15 cellular contexts compared by ENCODE assay signal in the genomic region with DNA sequence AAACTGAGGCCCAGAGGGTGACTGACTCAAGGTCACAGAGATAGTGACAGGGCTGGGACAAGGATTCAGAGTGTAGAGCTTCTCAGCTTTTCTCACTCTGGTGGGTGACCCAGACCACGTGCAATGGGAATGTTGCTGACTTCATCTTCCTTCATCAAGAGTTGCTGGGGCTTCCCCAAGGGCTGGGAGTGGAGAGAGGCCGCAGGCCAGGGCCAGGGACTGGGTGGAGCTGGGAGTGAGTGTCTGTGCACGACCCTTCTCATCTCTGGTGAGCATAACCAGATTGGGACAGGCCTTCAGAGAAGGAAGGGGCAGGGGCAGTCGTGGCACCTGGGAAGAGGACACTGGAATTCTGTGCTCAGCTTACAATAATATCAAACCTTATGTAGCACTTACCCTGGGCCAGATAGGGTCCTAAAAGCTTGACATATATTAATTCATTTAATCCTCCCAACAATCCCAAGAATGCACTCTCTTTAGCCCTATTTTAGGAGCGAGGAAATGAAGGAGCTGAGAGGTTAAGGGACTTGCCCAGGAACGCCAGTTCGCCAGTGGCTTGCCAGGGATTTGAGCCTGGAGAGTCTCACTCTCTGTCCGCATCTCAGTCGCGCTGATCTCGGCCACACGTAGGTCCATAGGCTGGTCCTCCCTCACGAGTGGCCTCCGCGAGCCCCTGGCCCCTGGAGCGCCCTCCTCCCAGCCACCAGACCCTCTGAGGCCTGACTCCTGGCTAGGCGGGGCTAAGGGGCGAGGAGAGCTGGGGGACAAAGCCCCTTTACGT. TPM values are rescaled to one million over a fixed set of nuclear protein-coding genes. Genes with fewer than 3 reads are reported as not detected.
DNase-seq lines count a peak whose midpoint lies in the region; ATAC-seq, FAIRE-seq and TF ChIP-seq lines count a peak whose summit lies in the region.
"Had no signal": no experiment of that assay in that cellular context is flagged by ENCODE, and none has a peak within 500 bp of the region (broad histone marks: within the 10 kb centered on the region; RNA-seq: fewer than 3 reads in every experiment).

No MANE protein-coding gene starts in this region.

- H3K27me3 ChIP-seq in astrocyte (ENCODE audit: insufficient read depth, low read length) (no peaks in the 10 kb centered on the region), iPS DF 6.9 (ENCODE audit: control insufficient read depth, insufficient read depth, low read length) (0 out of 2 replicates have a peak, but pooled peaks cover 1% of the 10 kb centered on the region), osteoblast (ENCODE audit: insufficient read depth, low read length) (peaks cover 4% of the 10 kb centered on the region)

- no peak overlapping the region for H3K27ac Mint-ChIP-seq in astrocyte (ENCODE audit: unreplicated experiment)
- H3K27ac Mint-ChIP-seq in stimulated activated naive B cell treated with anti-CD40 and anti-IgM and Interleukin-4, amounts not matched to agents 10 μg/mL and 1 μg/mL and 100 μg/mL, for 72 hours: no peak overlapping the region
- H3K27ac Mint-ChIP-seq: CD14-positive monocyte had no signal

- H3K27ac ChIP-seq in astrocyte (ENCODE audit: low read depth, low read length) (no peak overlapping the region), iPS DF 6.9 (ENCODE audit: low read length) (no peak overlapping the region), osteoblast (ENCODE audit: low read depth, low read length) (no peak overlapping the region)

- H3K27me3 Mint-ChIP-seq in astrocyte (ENCODE audit: low read depth, unreplicated experiment): peaks cover 3% of the 10 kb centered on the region
- H3K27me3 Mint-ChIP-seq in stimulated activated naive B cell treated with anti-CD40 and anti-IgM and Interleukin-4, amounts not matched to agents 10 μg/mL and 1 μg/mL and 100 μg/mL, for 72 hours: peaks cover 33 to 53% of the 10 kb centered on the region in 2 donors

- H3K9me3 ChIP-seq in ES-I3 (ENCODE audit: control insufficient read depth, insufficient read depth, low read length): no peaks in the 10 kb centered on the region
- H3K9me3 ChIP-seq in astrocyte (ENCODE audit: insufficient read depth, low read depth, low read length): no peaks in the 10 kb centered on the region
- no peaks in the 10 kb centered on the region for H3K9me3 ChIP-seq in iPS DF 6.9 (ENCODE audit: control insufficient read depth, insufficient read depth, low read length)
- H3K9me3 ChIP-seq in osteoblast (ENCODE audit: low read depth, low read length): no peaks in the 10 kb centered on the region

- H3K9ac ChIP-seq in ES-I3 (ENCODE audit: low read depth, low read length) (peak overlapping the region; percentile 56; the same call in 1 of the 2 replicates), astrocyte (ENCODE audit: low read length) (peak overlapping the region; percentile 42)

- TF ChIP-seq CTCF in astrocyte (IDR thresholded peaks at IDR 0.05; ENCODE audit: insufficient read depth, low read depth, low read length) (no peak), osteoblast (IDR thresholded peaks at IDR 0.05; ENCODE audit: extremely low read depth, low read depth, low read length) (no peak)

- H3K4me3 ChIP-seq in astrocyte (ENCODE audit: insufficient read depth, low read depth, low read length): no peak overlapping the region
- H3K4me3 ChIP-seq in iPS DF 6.9 (ENCODE audit: low read length): peak overlapping the region; percentile 37; the same call in 1 of the 2 replicates
- peak overlapping the region; percentile 64 for H3K4me3 ChIP-seq in osteoblast (ENCODE audit: insufficient read depth, low read length)

- no peaks in the 10 kb centered on the region for H3K4me1 Mint-ChIP-seq in astrocyte (ENCODE audit: low read depth, unreplicated experiment)
- H3K4me1 Mint-ChIP-seq in stimulated activated naive B cell treated with anti-CD40 and anti-IgM and Interleukin-4, amounts not matched to agents 10 μg/mL and 1 μg/mL and 100 μg/mL, for 72 hours: no peaks in the 10 kb centered on the region
- H3K4me1 Mint-ChIP-seq: CD14-positive monocyte; central memory CD8-positive, alpha-beta T cell had no signal

- H3K4me2 ChIP-seq in astrocyte (ENCODE audit: low read length) (peak overlapping the region; percentile 83), osteoblast (ENCODE audit: insufficient read depth, low read length) (peak overlapping the region; percentile 76)

- peak overlapping the region; percentile 29 for H3K4me3 Mint-ChIP-seq in astrocyte (ENCODE audit: unreplicated experiment)
- H3K4me3 Mint-ChIP-seq in stimulated activated naive B cell treated with anti-CD40 and anti-IgM and Interleukin-4, amounts not matched to agents 10 μg/mL and 1 μg/mL and 100 μg/mL, for 72 hours: no peak overlapping the region
- H3K4me3 Mint-ChIP-seq: central memory CD8-positive, alpha-beta T cell had no signal

- H2AFZ ChIP-seq in astrocyte (ENCODE audit: low read depth, low read length) (peak overlapping the region; percentile 81), osteoblast (ENCODE audit: low read length) (peak overlapping the region; percentile 83)

- H3K4me1 ChIP-seq in ES-I3 (ENCODE audit: insufficient read depth, low read length) (peaks cover 2% of the 10 kb centered on the region; the same call in 1 of the 2 replicates), astrocyte (ENCODE audit: insufficient read depth, low read length) (peaks cover 4% of the 10 kb centered on the region), iPS DF 6.9 (ENCODE audit: control insufficient read depth, insufficient read depth, low read length) (no peaks in the 10 kb centered on the region), osteoblast (ENCODE audit: insufficient read depth, low read length) (no peaks in the 10 kb centered on the region)

- FAIRE-seq in astrocyte (lab: Jason Lieb, UNC): no peak

- peaks cover under 1% of the 10 kb centered on the region for H3K9me3 Mint-ChIP-seq in astrocyte (ENCODE audit: unreplicated experiment)
- H3K9me3 Mint-ChIP-seq in stimulated activated naive B cell treated with anti-CD40 and anti-IgM and Interleukin-4, amounts not matched to agents 10 μg/mL and 1 μg/mL and 100 μg/mL, for 72 hours: no peaks in the 10 kb centered on the region
- H3K9me3 Mint-ChIP-seq: central memory CD8-positive, alpha-beta T cell had no signal

- no peaks in the 10 kb centered on the region for H3K79me2 ChIP-seq in astrocyte (ENCODE audit: insufficient read depth, low read length)
- H3K79me2 ChIP-seq in osteoblast (ENCODE audit: insufficient read depth, low read length): no peaks in the 10 kb centered on the region

- DNase-seq in astrocyte (ENCODE audit: low read depth) (no peak), iPS DF 6.9 (ENCODE audit: low read depth, low spot score) (no peak), osteoblast (ENCODE audit: insufficient read length, low spot score, missing footprints) (no peak), NCI-H1105 treated with DMSO at 0.1 percent for 48 hours (lab: John Stamatoyannopoulos, UW) (no peak), HCEC 1CT (no peak)
- DNase-seq in stimulated activated naive B cell treated with anti-CD40 and anti-IgM and Interleukin-4, amounts not matched to agents 10 μg/mL and 1 μg/mL and 100 μg/mL, for 72 hours: no peak
- DNase-seq: activated CD4-positive, alpha-beta T cell treated with anti-CD3 and anti-CD28 coated beads, Interleukin-2, amount 50 U/mL, for 1 hour; activated effector memory CD4-positive, alpha-beta T cell treated with anti-CD3 and anti-CD28 coated beads, Interleukin-2, amount 50 U/mL, for 16 hours; foreskin melanocyte; NCI-H1694; T-helper 1 cell had no signal

- WGBS in iPS DF 6.9 (ENCODE audit: insufficient coverage, insufficient read length): no CpG with 5 or more reads among the region's 19 CpGs

- H3K36me3 ChIP-seq in ES-I3 (ENCODE audit: insufficient read depth, low read length) (no peaks in the 10 kb centered on the region), astrocyte (ENCODE audit: insufficient read depth, low read length) (no peaks in the 10 kb centered on the region), iPS DF 6.9 (ENCODE audit: control insufficient read depth, insufficient read depth, low read length) (no peaks in the 10 kb centered on the region), osteoblast (ENCODE audit: insufficient read depth, low read length) (no peaks in the 10 kb centered on the region)

- H4K20me1 ChIP-seq in astrocyte (ENCODE audit: insufficient read depth, low read length) (no peaks in the 10 kb centered on the region), osteoblast (ENCODE audit: insufficient read depth, low read length) (no peaks in the 10 kb centered on the region)

- H3K36me3 Mint-ChIP-seq in astrocyte (ENCODE audit: low read depth, unreplicated experiment): no peaks in the 10 kb centered on the region
- H3K36me3 Mint-ChIP-seq in stimulated activated naive B cell treated with anti-CD40 and anti-IgM and Interleukin-4, amounts not matched to agents 10 μg/mL and 1 μg/mL and 100 μg/mL, for 72 hours: no peaks in the 10 kb centered on the region
- H3K36me3 Mint-ChIP-seq: CD14-positive monocyte had no signal

- no peak for ATAC-seq in stimulated activated naive B cell treated with anti-CD40 and anti-IgM and Interleukin-4, amounts not matched to agents 10 μg/mL and 1 μg/mL and 100 μg/mL, for 72 hours (replicated peaks)
- ATAC-seq in GM21786 (IDR thresholded peaks at IDR 0.05; ENCODE audit: unreplicated experiment): no peak

RNA-seq across cellular contexts. Expression of gene KRT18, which starts 15.8 kb away (rescaled TPM):
- 1,741 and 1,989 TPM in 2 replicates for total RNA-seq in astrocyte
- total RNA-seq in osteoblast: 22.4 and 61.9 TPM in 2 replicates

RNA-seq across cellular contexts. Expression of gene EIF4B, which starts 41.5 kb away (rescaled TPM):
- total RNA-seq in astrocyte (231 and 242 TPM in 2 replicates), osteoblast (1,135 and 1,332 TPM in 2 replicates)

RNA-seq across cellular contexts. Expression of gene KRT8, which starts 59.9 kb away (rescaled TPM):
- total RNA-seq in astrocyte (2,321 and 2,570 TPM in 2 replicates), osteoblast (2.9 and 5.1 TPM in 2 replicates)

Comparison
In these comparisons a context has a peak if more than half of its experiments do, and no peak if none do; other contexts are left out.
1. RNA of gene KRT18, which starts 15.8 kb away (total RNA-seq): 1,741 to 1,989 TPM in astrocyte; 22.4 to 61.9 TPM in osteoblast; every median in the first group is over 10 times any median in the second.
2. RNA of gene KRT8, which starts 59.9 kb away (total RNA-seq): 2,321 to 2,570 TPM in astrocyte; 2.9 to 5.1 TPM in osteoblast; every median in the first group is over 100 times any median in the second.